ENCODE assay signal across 18 cellular contexts in the genomic region with DNA sequence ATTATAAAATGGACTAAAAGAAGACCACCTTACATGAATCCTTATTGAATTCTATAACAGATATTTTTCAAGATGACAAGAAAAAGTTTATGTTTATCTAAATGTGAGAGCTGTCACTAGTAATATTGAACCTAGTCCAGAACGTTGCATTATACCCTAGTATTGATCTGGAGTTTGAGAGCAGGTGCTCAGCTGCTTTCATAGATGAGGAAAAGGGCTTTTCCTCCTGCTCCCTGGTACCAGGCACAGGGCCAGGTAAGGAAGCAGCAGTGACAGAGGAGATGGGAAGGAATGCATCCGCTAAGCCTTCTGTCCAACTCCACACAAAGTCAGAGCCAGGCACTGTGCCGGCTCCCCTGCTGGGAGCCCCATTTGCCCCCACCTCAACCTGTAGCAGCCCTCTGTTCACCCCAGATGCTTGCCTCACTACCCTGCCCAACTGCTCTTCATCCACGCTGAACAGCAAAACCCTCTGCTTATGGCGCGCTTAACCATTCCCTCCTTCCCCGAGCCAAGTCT.
"Had no signal": no experiment of that assay in that cellular context is flagged by ENCODE, and none has a peak within 500 bp of the region (broad histone marks: within the 10 kb centered on the region; RNA-seq: fewer than 3 reads in every experiment).

No MANE protein-coding gene starts in this region.

- H3K4me3 ChIP-seq: gastroesophageal sphincter, heart right ventricle, mucosa of descending colon, pancreas, sigmoid colon, spleen, stomach, testis, upper lobe of left lung had no signal

- H3K9me3 Mint-ChIP-seq: activated B cell treated with CpG ODN at 0.5 μM for 24 hours; activated CD8-positive, alpha-beta T cell treated with anti-CD3 and anti-CD28 coated beads for 36 hours; activated naive CD4-positive, alpha-beta T cell treated with anti-CD3 and anti-CD28 coated beads, Interleukin-2, amount 50 U/mL, for 24 hours; naive thymus-derived CD8-positive, alpha-beta T cell had no signal

- H3K4me3 Mint-ChIP-seq: activated B cell treated with CpG ODN at 0.5 μM for 24 hours; activated CD8-positive, alpha-beta T cell treated with anti-CD3 and anti-CD28 coated beads for 36 hours; activated naive CD4-positive, alpha-beta T cell treated with anti-CD3 and anti-CD28 coated beads, Interleukin-2, amount 50 U/mL, for 24 hours; memory B cell; naive thymus-derived CD8-positive, alpha-beta T cell had no signal

- H3K27ac Mint-ChIP-seq: activated B cell treated with CpG ODN at 0.5 μM for 24 hours; activated CD8-positive, alpha-beta T cell treated with anti-CD3 and anti-CD28 coated beads for 36 hours; activated naive CD4-positive, alpha-beta T cell treated with anti-CD3 and anti-CD28 coated beads, Interleukin-2, amount 50 U/mL, for 24 hours; memory B cell; naive thymus-derived CD8-positive, alpha-beta T cell had no signal

- H3K4me1 Mint-ChIP-seq: activated B cell treated with CpG ODN at 0.5 μM for 24 hours; activated naive CD4-positive, alpha-beta T cell treated with anti-CD3 and anti-CD28 coated beads, Interleukin-2, amount 50 U/mL, for 24 hours; memory B cell; naive thymus-derived CD8-positive, alpha-beta T cell had no signal

- H3K4me1 ChIP-seq: gastroesophageal sphincter, heart right ventricle, pancreas, sigmoid colon, spleen, stomach, testis, upper lobe of left lung had no signal

- H3K36me3 ChIP-seq: gastroesophageal sphincter, heart right ventricle, pancreas, sigmoid colon, spleen, stomach, upper lobe of left lung had no signal

- H3K9me3 ChIP-seq: gastroesophageal sphincter, heart right ventricle, mucosa of descending colon, pancreas, sigmoid colon, spleen, stomach, testis, upper lobe of left lung had no signal

- H3K27me3 ChIP-seq: gastroesophageal sphincter, heart right ventricle, pancreas, sigmoid colon, spleen, stomach, testis, upper lobe of left lung had no signal

- H3K27me3 Mint-ChIP-seq: activated B cell treated with CpG ODN at 0.5 μM for 24 hours; activated CD8-positive, alpha-beta T cell treated with anti-CD3 and anti-CD28 coated beads for 36 hours; activated naive CD4-positive, alpha-beta T cell treated with anti-CD3 and anti-CD28 coated beads, Interleukin-2, amount 50 U/mL, for 24 hours; memory B cell; naive thymus-derived CD8-positive, alpha-beta T cell had no signal

- DNase-seq: activated B cell treated with CpG ODN at 0.5 μM for 24 hours; activated CD4-positive, alpha-beta T cell treated with anti-CD3 and anti-CD28 coated beads for 48 hours; activated CD8-positive, alpha-beta T cell treated with anti-CD3 and anti-CD28 coated beads for 36 hours; activated effector memory CD4-positive, alpha-beta T cell treated with anti-CD3 and anti-CD28 coated beads, Interleukin-2, amount 50 U/mL, for 16 hours; activated T-cell treated with anti-CD3 and anti-CD28 coated beads, Interleukin-2, amount 50 U/mL, for 48 hours; amniotic stem cell; heart right ventricle; mucosa of descending colon; naive thymus-derived CD8-positive, alpha-beta T cell; sigmoid colon; spleen; stomach; testis; upper lobe of left lung had no signal

- ATAC-seq: activated CD8-positive, alpha-beta T cell treated with anti-CD3 and anti-CD28 coated beads for 36 hours; gastroesophageal sphincter; heart right ventricle; mucosa of descending colon; naive thymus-derived CD8-positive, alpha-beta T cell; pancreas had no signal

- H3K36me3 Mint-ChIP-seq: activated naive CD4-positive, alpha-beta T cell treated with anti-CD3 and anti-CD28 coated beads, Interleukin-2, amount 50 U/mL, for 24 hours; memory B cell; naive thymus-derived CD8-positive, alpha-beta T cell had no signal
